In the genomic region with DNA sequence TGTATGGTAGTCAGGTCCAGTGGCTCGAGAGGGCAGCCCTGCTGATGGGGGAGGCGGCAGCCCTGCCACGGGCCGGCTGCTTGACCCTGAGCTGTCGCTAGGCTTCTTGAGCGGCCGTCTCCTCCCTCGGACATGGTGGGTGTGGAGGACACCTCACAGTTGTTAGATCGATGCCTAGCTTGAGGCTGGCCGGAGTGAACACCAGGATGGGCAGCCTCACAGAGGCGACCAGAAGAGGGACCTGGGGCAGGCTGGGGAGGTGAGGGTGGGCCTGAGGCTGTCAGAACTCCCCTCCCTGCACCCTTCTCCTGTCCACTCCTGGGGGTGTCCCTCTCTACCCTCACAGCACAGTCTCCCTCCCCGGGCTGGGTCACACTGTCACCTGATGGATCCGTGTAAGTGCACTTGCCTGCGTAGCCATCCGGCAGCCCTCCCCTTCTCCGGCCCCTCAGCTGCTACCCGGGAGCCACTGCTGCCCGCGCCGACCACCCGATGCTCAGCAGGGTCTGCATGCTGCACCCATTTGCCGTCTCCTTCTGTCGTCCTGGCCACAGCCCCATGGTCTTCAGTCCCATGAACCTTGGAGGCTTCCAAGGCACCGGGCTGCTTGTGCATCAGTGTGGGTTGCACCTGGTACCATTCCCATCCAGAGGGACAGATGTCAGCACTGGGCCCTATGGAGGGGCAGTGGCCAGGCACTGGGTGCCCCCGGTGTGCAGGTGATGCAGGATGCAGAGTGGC, we compare ENCODE assay signal across 7 cellular contexts.
"Had no signal": no experiment of that assay in that cellular context is flagged by ENCODE, and none has a peak within 500 bp of the region (broad histone marks: within the 10 kb centered on the region; RNA-seq: fewer than 3 reads in every experiment).

No MANE protein-coding gene starts in this region.

- H3K9me3 Mint-ChIP-seq: GM23338, IgD-negative memory B cell had no signal

- H3K27ac Mint-ChIP-seq: HFFc6, IgD-negative memory B cell had no signal

- H3K4me2 ChIP-seq: GM23338 had no signal

- H3K4me1 ChIP-seq: HAP-1 had no signal

- H2AFZ ChIP-seq: GM23338 had no signal

- DNase-seq: H7, HFFc6, KBM-7 had no signal

- H3K4me1 Mint-ChIP-seq: IgD-negative memory B cell had no signal

- ATAC-seq: GM23338, HCT116 had no signal

- H3K4me3 ChIP-seq: GM23338, HAP-1 had no signal

- H3K9me3 ChIP-seq: HAP-1 had no signal

- H3K4me3 Mint-ChIP-seq: GM23338, HFFc6, IgD-negative memory B cell had no signal

- H3K27me3 Mint-ChIP-seq: IgD-negative memory B cell had no signal

- H3K36me3 ChIP-seq: HAP-1 had no signal
